ENCODE assay signal across 1 cellular context in the genomic region with DNA sequence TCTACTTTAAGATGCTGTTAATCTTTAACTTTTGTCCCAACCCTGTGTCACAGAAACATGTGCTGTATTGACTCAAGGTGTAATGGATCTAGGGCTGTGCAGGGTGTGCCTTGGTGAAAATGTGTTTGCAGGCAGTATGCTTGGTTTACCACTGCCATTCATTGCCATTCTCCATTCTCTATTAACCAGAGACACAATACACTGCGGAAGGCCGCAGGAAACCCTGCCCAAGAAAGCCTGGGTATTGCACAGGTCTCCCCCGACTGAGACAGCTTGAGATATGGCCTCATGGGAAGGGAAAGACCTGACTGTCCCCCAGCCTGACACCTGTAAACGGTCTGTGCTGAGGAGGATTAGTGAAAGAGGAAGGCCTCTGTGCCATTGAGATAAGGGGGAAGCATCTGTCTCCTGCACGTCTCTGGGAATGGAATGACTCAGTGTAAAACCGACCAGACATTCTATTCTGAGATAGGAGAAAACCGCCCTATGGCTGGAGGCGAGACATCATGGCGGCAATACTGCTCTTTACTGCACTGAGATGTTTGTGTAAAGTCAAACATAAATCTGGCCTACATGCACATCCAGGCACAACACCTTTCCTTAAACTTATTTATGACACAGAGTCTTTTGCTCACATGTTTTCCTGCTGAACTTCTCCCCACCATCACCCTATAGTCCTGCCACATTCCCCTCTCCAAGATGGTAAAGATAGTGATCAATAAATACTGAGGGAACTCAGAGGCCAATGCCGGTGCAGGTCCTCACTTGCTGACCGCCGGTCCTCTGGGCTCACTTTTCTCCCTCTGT.
TF ChIP-seq lines count a peak whose summit lies in the region.

No MANE protein-coding gene starts in this region.

TF ChIP-seq in K562, 482 proteins besides CTCF, POLR2A, EP300 and RAD21 (continued from another document and continues in another):
- TF ChIP-seq, protein P1, sequence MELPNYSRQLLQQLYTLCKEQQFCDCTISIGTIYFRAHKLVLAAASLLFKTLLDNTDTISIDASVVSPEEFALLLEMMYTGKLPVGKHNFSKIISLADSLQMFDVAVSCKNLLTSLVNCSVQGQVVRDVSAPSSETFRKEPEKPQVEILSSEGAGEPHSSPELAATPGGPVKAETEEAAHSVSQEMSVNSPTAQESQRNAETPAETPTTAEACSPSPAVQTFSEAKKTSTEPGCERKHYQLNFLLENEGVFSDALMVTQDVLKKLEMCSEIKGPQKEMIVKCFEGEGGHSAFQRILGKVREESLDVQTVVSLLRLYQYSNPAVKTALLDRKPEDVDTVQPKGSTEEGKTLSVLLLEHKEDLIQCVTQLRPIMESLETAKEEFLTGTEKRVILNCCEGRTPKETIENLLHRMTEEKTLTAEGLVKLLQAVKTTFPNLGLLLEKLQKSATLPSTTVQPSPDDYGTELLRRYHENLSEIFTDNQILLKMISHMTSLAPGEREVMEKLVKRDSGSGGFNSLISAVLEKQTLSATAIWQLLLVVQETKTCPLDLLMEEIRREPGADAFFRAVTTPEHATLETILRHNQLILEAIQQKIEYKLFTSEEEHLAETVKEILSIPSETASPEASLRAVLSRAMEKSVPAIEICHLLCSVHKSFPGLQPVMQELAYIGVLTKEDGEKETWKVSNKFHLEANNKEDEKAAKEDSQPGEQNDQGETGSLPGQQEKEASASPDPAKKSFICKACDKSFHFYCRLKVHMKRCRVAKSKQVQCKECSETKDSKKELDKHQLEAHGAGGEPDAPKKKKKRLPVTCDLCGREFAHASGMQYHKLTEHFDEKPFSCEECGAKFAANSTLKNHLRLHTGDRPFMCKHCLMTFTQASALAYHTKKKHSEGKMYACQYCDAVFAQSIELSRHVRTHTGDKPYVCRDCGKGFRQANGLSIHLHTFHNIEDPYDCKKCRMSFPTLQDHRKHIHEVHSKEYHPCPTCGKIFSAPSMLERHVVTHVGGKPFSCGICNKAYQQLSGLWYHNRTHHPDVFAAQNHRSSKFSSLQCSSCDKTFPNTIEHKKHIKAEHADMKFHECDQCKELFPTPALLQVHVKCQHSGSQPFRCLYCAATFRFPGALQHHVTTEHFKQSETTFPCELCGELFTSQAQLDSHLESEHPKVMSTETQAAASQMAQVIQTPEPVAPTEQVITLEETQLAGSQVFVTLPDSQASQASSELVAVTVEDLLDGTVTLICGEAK (IDR thresholded peaks at IDR 0.05): 0 out of 2 replicates have a peak, but pooled peaks have one; percentile 3
- TF ChIP-seq, protein P1 (CRISPR knock-in tag; IDR thresholded peaks at IDR 0.05): no peak
- TF ChIP-seq PHF21A (IDR thresholded peaks at IDR 0.05; ENCODE audit: borderline replicate concordance, low read depth) (peak; percentile 84; the same call in 1 of the 2 replicates), ZFP1 (CRISPR knock-in tag; IDR thresholded peaks at IDR 0.05) (no peak), CHD2 (IDR thresholded peaks at IDR 0.05; ENCODE audit: low read depth, low read length) (no peak), NR2C2 (CRISPR knock-in tag; IDR thresholded peaks at IDR 0.05) (no peak), NR2C2 (tag; IDR thresholded peaks at IDR 0.05) (peak; percentile 78), NFYB (IDR thresholded peaks at IDR 0.05; ENCODE audit: extremely low read depth, insufficient read length) (no peak), DMBX1 (CRISPR knock-in tag; IDR thresholded peaks at IDR 0.05; ENCODE audit: borderline replicate concordance) (peak; percentile 98), MEIS2 (IDR thresholded peaks at IDR 0.05; ENCODE audit: partially characterized antibody) (peak; percentile 93), ZNF766 (CRISPR knock-in tag; conservative IDR thresholded peaks at IDR 0.05) (peak; percentile 97), ZFX (CRISPR knock-in tag; IDR thresholded peaks at IDR 0.05) (peak; percentile 65), SRSF7 (optimal IDR thresholded peaks at IDR 0.05; ENCODE audit: low read depth, low read length) (no peak), FOXJ2 (tag; IDR thresholded peaks at IDR 0.05) (no peak), GTF2F1 (IDR thresholded peaks at IDR 0.05; ENCODE audit: low read depth, low read length) (no peak), ZNF57 (CRISPR knock-in tag; IDR thresholded peaks at IDR 0.05) (no peak), ZNF780A (CRISPR knock-in tag; IDR thresholded peaks at IDR 0.05) (no peak), ZNF408 (CRISPR knock-in tag; IDR thresholded peaks at IDR 0.05; ENCODE audit: low read depth) (no peak), TAF15 (IDR thresholded peaks at IDR 0.05; ENCODE audit: low read depth, low read length) (no peak), ZNF232 (CRISPR knock-in tag; IDR thresholded peaks at IDR 0.05) (no peak), ZNF12 (CRISPR knock-in tag; IDR thresholded peaks at IDR 0.05) (no peak), NELFE (IDR thresholded peaks at IDR 0.05; ENCODE audit: insufficient read depth, insufficient read length) (no peak), ZNF143 (CRISPR knock-in tag; IDR thresholded peaks at IDR 0.05) (peak; percentile 54; the same call in 1 of the 2 replicates), ERF (CRISPR knock-in tag; IDR thresholded peaks at IDR 0.05) (peak; percentile 9; the same call in 1 of the 2 replicates), PML (IDR thresholded peaks at IDR 0.05; ENCODE audit: low read length) (peak; percentile 98), RBM17 (IDR thresholded peaks at IDR 0.05; ENCODE audit: borderline replicate concordance, low read depth, low read length) (no peak), CTBP1 (IDR thresholded peaks at IDR 0.05; ENCODE audit: borderline replicate concordance) (peak; percentile 99)
- TF ChIP-seq, protein P2, sequence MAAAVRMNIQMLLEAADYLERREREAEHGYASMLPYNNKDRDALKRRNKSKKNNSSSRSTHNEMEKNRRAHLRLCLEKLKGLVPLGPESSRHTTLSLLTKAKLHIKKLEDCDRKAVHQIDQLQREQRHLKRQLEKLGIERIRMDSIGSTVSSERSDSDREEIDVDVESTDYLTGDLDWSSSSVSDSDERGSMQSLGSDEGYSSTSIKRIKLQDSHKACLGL (CRISPR knock-in tag; IDR thresholded peaks at IDR 0.05; ENCODE audit: borderline replicate concordance, poor library complexity, severe bottlenecking): no peak
- TF ChIP-seq, protein P3, sequence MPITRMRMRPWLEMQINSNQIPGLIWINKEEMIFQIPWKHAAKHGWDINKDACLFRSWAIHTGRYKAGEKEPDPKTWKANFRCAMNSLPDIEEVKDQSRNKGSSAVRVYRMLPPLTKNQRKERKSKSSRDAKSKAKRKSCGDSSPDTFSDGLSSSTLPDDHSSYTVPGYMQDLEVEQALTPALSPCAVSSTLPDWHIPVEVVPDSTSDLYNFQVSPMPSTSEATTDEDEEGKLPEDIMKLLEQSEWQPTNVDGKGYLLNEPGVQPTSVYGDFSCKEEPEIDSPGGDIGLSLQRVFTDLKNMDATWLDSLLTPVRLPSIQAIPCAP (CRISPR knock-in tag; IDR thresholded peaks at IDR 0.05; ENCODE audit: borderline replicate concordance): no peak
- TF ChIP-seq, protein P4, sequence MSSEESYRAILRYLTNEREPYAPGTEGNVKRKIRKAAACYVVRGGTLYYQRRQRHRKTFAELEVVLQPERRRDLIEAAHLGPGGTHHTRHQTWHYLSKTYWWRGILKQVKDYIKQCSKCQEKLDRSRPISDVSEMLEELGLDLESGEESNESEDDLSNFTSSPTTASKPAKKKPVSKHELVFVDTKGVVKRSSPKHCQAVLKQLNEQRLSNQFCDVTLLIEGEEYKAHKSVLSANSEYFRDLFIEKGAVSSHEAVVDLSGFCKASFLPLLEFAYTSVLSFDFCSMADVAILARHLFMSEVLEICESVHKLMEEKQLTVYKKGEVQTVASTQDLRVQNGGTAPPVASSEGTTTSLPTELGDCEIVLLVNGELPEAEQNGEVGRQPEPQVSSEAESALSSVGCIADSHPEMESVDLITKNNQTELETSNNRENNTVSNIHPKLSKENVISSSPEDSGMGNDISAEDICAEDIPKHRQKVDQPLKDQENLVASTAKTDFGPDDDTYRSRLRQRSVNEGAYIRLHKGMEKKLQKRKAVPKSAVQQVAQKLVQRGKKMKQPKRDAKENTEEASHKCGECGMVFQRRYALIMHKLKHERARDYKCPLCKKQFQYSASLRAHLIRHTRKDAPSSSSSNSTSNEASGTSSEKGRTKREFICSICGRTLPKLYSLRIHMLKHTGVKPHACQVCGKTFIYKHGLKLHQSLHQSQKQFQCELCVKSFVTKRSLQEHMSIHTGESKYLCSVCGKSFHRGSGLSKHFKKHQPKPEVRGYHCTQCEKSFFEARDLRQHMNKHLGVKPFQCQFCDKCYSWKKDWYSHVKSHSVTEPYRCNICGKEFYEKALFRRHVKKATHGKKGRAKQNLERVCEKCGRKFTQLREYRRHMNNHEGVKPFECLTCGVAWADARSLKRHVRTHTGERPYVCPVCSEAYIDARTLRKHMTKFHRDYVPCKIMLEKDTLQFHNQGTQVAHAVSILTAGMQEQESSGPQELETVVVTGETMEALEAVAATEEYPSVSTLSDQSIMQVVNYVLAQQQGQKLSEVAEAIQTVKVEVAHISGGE (CRISPR knock-in tag; IDR thresholded peaks at IDR 0.05): peak in 1 of 3 experiments; percentile 89; a peak in 2 of 6 replicates
- TF ChIP-seq, protein P5, sequence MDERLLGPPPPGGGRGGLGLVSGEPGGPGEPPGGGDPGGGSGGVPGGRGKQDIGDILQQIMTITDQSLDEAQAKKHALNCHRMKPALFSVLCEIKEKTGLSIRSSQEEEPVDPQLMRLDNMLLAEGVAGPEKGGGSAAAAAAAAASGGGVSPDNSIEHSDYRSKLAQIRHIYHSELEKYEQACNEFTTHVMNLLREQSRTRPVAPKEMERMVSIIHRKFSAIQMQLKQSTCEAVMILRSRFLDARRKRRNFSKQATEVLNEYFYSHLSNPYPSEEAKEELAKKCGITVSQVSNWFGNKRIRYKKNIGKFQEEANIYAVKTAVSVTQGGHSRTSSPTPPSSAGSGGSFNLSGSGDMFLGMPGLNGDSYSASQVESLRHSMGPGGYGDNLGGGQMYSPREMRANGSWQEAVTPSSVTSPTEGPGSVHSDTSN (CRISPR knock-in tag; IDR thresholded peaks at IDR 0.05; ENCODE audit: low read depth): no peak
- TF ChIP-seq, protein P5 (tag; conservative IDR thresholded peaks at IDR 0.05; ENCODE audit: low read depth): peak; percentile 88
- TF ChIP-seq, protein P6, sequence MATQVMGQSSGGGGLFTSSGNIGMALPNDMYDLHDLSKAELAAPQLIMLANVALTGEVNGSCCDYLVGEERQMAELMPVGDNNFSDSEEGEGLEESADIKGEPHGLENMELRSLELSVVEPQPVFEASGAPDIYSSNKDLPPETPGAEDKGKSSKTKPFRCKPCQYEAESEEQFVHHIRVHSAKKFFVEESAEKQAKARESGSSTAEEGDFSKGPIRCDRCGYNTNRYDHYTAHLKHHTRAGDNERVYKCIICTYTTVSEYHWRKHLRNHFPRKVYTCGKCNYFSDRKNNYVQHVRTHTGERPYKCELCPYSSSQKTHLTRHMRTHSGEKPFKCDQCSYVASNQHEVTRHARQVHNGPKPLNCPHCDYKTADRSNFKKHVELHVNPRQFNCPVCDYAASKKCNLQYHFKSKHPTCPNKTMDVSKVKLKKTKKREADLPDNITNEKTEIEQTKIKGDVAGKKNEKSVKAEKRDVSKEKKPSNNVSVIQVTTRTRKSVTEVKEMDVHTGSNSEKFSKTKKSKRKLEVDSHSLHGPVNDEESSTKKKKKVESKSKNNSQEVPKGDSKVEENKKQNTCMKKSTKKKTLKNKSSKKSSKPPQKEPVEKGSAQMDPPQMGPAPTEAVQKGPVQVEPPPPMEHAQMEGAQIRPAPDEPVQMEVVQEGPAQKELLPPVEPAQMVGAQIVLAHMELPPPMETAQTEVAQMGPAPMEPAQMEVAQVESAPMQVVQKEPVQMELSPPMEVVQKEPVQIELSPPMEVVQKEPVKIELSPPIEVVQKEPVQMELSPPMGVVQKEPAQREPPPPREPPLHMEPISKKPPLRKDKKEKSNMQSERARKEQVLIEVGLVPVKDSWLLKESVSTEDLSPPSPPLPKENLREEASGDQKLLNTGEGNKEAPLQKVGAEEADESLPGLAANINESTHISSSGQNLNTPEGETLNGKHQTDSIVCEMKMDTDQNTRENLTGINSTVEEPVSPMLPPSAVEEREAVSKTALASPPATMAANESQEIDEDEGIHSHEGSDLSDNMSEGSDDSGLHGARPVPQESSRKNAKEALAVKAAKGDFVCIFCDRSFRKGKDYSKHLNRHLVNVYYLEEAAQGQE (CRISPR knock-in tag; IDR thresholded peaks at IDR 0.05; ENCODE audit: low read depth): no peak
